ENCODE assay signal across 33 cellular contexts in the genomic region with DNA sequence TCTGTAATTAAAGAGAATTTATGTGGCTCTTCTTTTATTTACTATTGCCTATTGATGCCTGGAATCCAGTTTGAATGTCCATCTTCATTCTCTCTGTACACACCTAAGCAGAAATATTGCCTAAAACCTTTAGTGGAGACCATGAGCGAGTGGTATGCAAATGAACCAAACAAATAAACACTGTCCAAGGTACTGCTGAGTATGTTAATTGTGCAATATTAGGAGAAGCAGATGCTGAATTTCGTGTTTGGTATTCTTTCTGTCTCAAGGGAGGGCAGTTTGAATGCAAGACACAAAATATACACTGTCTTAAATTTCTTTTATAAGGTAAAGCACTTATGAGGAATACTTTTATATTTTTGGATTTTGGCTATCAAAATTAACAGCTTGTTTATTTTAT.
A peak's percentile ranks its signal among the peaks of the same experiment; 100 is the strongest.
DNase-seq lines count a peak whose midpoint lies in the region; ATAC-seq, FAIRE-seq and TF ChIP-seq lines count a peak whose summit lies in the region.
"Had no signal": no experiment of that assay in that cellular context is flagged by ENCODE, and none has a peak within 500 bp of the region (broad histone marks: within the 10 kb centered on the region; RNA-seq: fewer than 3 reads in every experiment).

No MANE protein-coding gene starts in this region.

- H3K4me1 ChIP-seq in HCT116 (ENCODE audit: control insufficient read depth in 1 of 2, insufficient read depth in 2 of 2, low read length in 2 of 2): no peaks in the 10 kb centered on the region
- H3K4me1 ChIP-seq: upper lobe of right lung had no signal

- no peaks in the 10 kb centered on the region for H3K36me3 ChIP-seq in HCT116 (ENCODE audit: control insufficient read depth in 1 of 2, insufficient read depth in 2 of 2, low read length in 2 of 2)
- no peaks in the 10 kb centered on the region for H3K36me3 ChIP-seq in bronchial epithelial cell (ENCODE audit: control insufficient read depth, insufficient read depth, low read length)
- H3K36me3 ChIP-seq: cardiac muscle cell, gastroesophageal sphincter, neutrophil, upper lobe of right lung had no signal

- POLR2A ChIA-PET in HCT116 (lab: Charles Lee): no interaction called here

- no peaks in the 10 kb centered on the region for H3K9me2 ChIP-seq in HCT116 (ENCODE audit: insufficient read depth)

- no peak overlapping the region for H2AFZ ChIP-seq in HCT116 (ENCODE audit: low read depth, low read length, poor library complexity, severe bottlenecking)
- H2AFZ ChIP-seq: hepatocyte, PC-9 had no signal

- H3K27ac ChIP-seq in HCT116 (ENCODE audit: low read depth, low read length): no peak overlapping the region
- H3K27ac ChIP-seq: cardiac muscle cell, coronary artery, gastroesophageal sphincter, hepatocyte, neutrophil, PC-9, upper lobe of right lung had no signal

- H3K79me2 ChIP-seq in HCT116 (ENCODE audit: insufficient read depth, low read length): no peaks in the 10 kb centered on the region
- H3K79me2 ChIP-seq: hepatocyte had no signal

- FAIRE-seq in D721Med (lab: Jason Lieb, UNC): peak; percentile 55
- FAIRE-seq in bronchial epithelial cell (lab: Jason Lieb, UNC): no peak
- FAIRE-seq: H54, K562 had no signal

- no peaks in the 10 kb centered on the region for H3K27me3 ChIP-seq in HCT116 (ENCODE audit: insufficient read depth, low read length)
- H3K27me3 ChIP-seq in bronchial epithelial cell (ENCODE audit: control insufficient read depth, insufficient read depth, low read length): no peaks in the 10 kb centered on the region
- H3K27me3 ChIP-seq: cardiac muscle cell, gastroesophageal sphincter, hepatocyte, neutrophil, upper lobe of right lung had no signal

- no peaks in the 10 kb centered on the region for H3K4me1 Mint-ChIP-seq in activated T-cell treated with anti-CD3 and anti-CD28 coated beads, Interleukin-2, amount 50 U/mL, for 24 hours (ENCODE audit: low read depth)
- H3K4me1 Mint-ChIP-seq: stimulated activated naive B cell treated with anti-CD40 and anti-IgM and Interleukin-4, amounts not matched to agents 10 μg/mL and 1 μg/mL and 100 μg/mL, for 72 hours; WTC11 had no signal

- no peak for ATAC-seq in HCT116
- ATAC-seq in GM18519 (IDR thresholded peaks at IDR 0.05; ENCODE audit: low FRiP score, unreplicated experiment): no peak
- ATAC-seq: esophagus mucosa; gastroesophageal sphincter; K562; left colon; stimulated activated naive B cell treated with anti-CD40 and anti-IgM and Interleukin-4, amounts not matched to agents 10 μg/mL and 1 μg/mL and 100 μg/mL, for 72 hours; upper lobe of right lung; WTC11 had no signal

- TF ChIP-seq CTCF in D721Med (IDR thresholded peaks at IDR 0.05; ENCODE audit: insufficient read depth, missing control alignments) (no peak), HCT116 (IDR thresholded peaks at IDR 0.05 in 2 of 3, conservative IDR thresholded peaks at IDR 0.05 in 1 of 3; ENCODE audit: borderline replicate concordance in 1 of 3, insufficient read depth in 1 of 3, low read depth in 2 of 3, low read length in 2 of 3) (no peak), bronchial epithelial cell (IDR thresholded peaks at IDR 0.05; ENCODE audit: insufficient read depth, low read length, severe bottlenecking) (no peak)

- no peak overlapping the region for H3K4me3 Mint-ChIP-seq in activated T-cell treated with anti-CD3 and anti-CD28 coated beads, Interleukin-2, amount 50 U/mL, for 24 hours
- H3K4me3 Mint-ChIP-seq: activated naive CD4-positive, alpha-beta T cell treated with anti-CD3 and anti-CD28 coated beads for 36 hours; activated T-helper 1 cell treated with anti-CD3 and anti-CD28 coated beads, Interleukin-12 subunit alpha, Interleukin-12 subunit beta, Interleukin-2, Interleukin-4 antibody, amounts not matched to agents 30 ng/mL and 10 ng/mL and 1 ng/mL, durations not matched to agents 14 hours and 24 hours and 36 hours; CD4-positive, alpha-beta T cell; stimulated activated naive B cell treated with anti-CD40 and anti-IgM and Interleukin-4, amounts not matched to agents 10 μg/mL and 1 μg/mL and 100 μg/mL, for 72 hours; WTC11 had no signal

- H3K9me3 ChIP-seq in HCT116 (ENCODE audit: control insufficient read depth in 1 of 2, insufficient read depth in 1 of 2, low read depth in 1 of 2, low read length in 2 of 2): no peaks in the 10 kb centered on the region
- H3K9me3 ChIP-seq: gastroesophageal sphincter, neutrophil, upper lobe of right lung had no signal

- H3K9me3 Mint-ChIP-seq in activated T-cell treated with anti-CD3 and anti-CD28 coated beads, Interleukin-2, amount 50 U/mL, for 24 hours: no peaks in the 10 kb centered on the region
- H3K9me3 Mint-ChIP-seq: activated naive CD4-positive, alpha-beta T cell treated with anti-CD3 and anti-CD28 coated beads for 36 hours; activated T-helper 1 cell treated with anti-CD3 and anti-CD28 coated beads, Interleukin-12 subunit alpha, Interleukin-12 subunit beta, Interleukin-2, Interleukin-4 antibody, amounts not matched to agents 30 ng/mL and 10 ng/mL and 1 ng/mL, durations not matched to agents 14 hours and 24 hours and 36 hours; CD4-positive, alpha-beta T cell had no signal

- CTCF ChIA-PET in HCT116 (lab: Charles Lee): no interaction called here

- H3K4me3 ChIP-seq in HCT116 (replicated peaks in 1 of 2; ENCODE audit: low read depth in 1 of 2, low read length in 2 of 2): no peak overlapping the region
- no peak overlapping the region for H3K4me3 ChIP-seq in bronchial epithelial cell (ENCODE audit: low read depth, low read length)
- H3K4me3 ChIP-seq: cardiac muscle cell, coronary artery, gastroesophageal sphincter, hepatocyte, K562, PC-9, upper lobe of right lung had no signal

- RAD21 ChIA-PET in HCT116 (lab: Charles Lee; ENCODE audit: low non-redundant PET in 1 of 2, low total read pairs in 2 of 2, uncharacterized antibody in 2 of 2, unreplicated experiment in 2 of 2): no interaction called here

- H3K36me3 Mint-ChIP-seq in activated T-cell treated with anti-CD3 and anti-CD28 coated beads, Interleukin-2, amount 50 U/mL, for 24 hours (ENCODE audit: low read depth): no peaks in the 10 kb centered on the region
- H3K36me3 Mint-ChIP-seq: stimulated activated naive B cell treated with anti-CD40 and anti-IgM and Interleukin-4, amounts not matched to agents 10 μg/mL and 1 μg/mL and 100 μg/mL, for 72 hours; WTC11 had no signal

- intact Hi-C loops in HCT116 (cut with micrococcal nuclease): no loop called here

- no peaks in the 10 kb centered on the region for H4K20me1 ChIP-seq in HCT116 (ENCODE audit: insufficient read depth)

- BruUV-seq in HCT116 (replicated peaks; lab: Mats Ljungman, UMichigan): no TSS peak

- DNase-seq in D721Med (ENCODE audit: insufficient read length, low spot score) (no peak), HCT116 (ENCODE audit: low read depth, low spot score) (no peak), bronchial epithelial cell (ENCODE audit: low read depth) (peak; percentile 18), myocyte (ENCODE audit: low read depth) (peak; percentile 9), NCI-H2081 treated with DMSO at 0.1 percent for 48 hours (lab: John Stamatoyannopoulos, UW) (no peak)
- DNase-seq in activated T-cell treated with anti-CD3 and anti-CD28 coated beads, Interleukin-2, amount 50 U/mL, for 24 hours: no peak
- DNase-seq: activated CD4-positive, alpha-beta T cell treated with anti-CD3 and anti-CD28 coated beads, Interleukin-2, amount 50 U/mL, for 4 hours; activated naive CD4-positive, alpha-beta T cell treated with anti-CD3 and anti-CD28 coated beads for 36 hours; AML-193; CD4-positive, alpha-beta T cell; EL; left colon; mesenchymal stem cell; NCI-H1436; NCI-H524; PC-9; SIG-M5; stimulated activated CD4-positive, alpha-beta T cell treated with anti-CD3 and anti-CD28 coated beads, Interleukin-15, amount 100 ng/mL, for 24 hours; stimulated activated naive B cell treated with anti-CD40 and anti-IgM and Interleukin-4, amounts not matched to agents 10 μg/mL and 1 μg/mL and 100 μg/mL, for 72 hours; T1000; upper lobe of right lung had no signal

- H3K27ac Mint-ChIP-seq in activated T-cell treated with anti-CD3 and anti-CD28 coated beads, Interleukin-2, amount 50 U/mL, for 24 hours: no peak overlapping the region
- H3K27ac Mint-ChIP-seq: activated naive CD4-positive, alpha-beta T cell treated with anti-CD3 and anti-CD28 coated beads for 36 hours; activated T-helper 1 cell treated with anti-CD3 and anti-CD28 coated beads, Interleukin-12 subunit alpha, Interleukin-12 subunit beta, Interleukin-2, Interleukin-4 antibody, amounts not matched to agents 30 ng/mL and 10 ng/mL and 1 ng/mL, durations not matched to agents 14 hours and 24 hours and 36 hours; CD4-positive, alpha-beta T cell; progenitor cell of endocrine pancreas; stimulated activated naive B cell treated with anti-CD40 and anti-IgM and Interleukin-4, amounts not matched to agents 10 μg/mL and 1 μg/mL and 100 μg/mL, for 72 hours; WTC11 had no signal

- TF ChIP-seq RAD21 in HCT116 (IDR thresholded peaks at IDR 0.05; ENCODE audit: low read depth): no peak

- H3K27me3 Mint-ChIP-seq in activated T-cell treated with anti-CD3 and anti-CD28 coated beads, Interleukin-2, amount 50 U/mL, for 24 hours: no peaks in the 10 kb centered on the region
- H3K27me3 Mint-ChIP-seq: CD4-positive, alpha-beta T cell; progenitor cell of endocrine pancreas; stimulated activated naive B cell treated with anti-CD40 and anti-IgM and Interleukin-4, amounts not matched to agents 10 μg/mL and 1 μg/mL and 100 μg/mL, for 72 hours had no signal

- no peak overlapping the region for H3K9ac ChIP-seq in HCT116 (ENCODE audit: low read length)

- no peak for TF ChIP-seq POLR2A in HCT116 (IDR thresholded peaks at IDR 0.05; ENCODE audit: borderline replicate concordance, extremely low read depth, insufficient read depth, insufficient read length)

- H3K4me2 ChIP-seq in HCT116 (ENCODE audit: low read length): no peak overlapping the region
- H3K4me2 ChIP-seq: hepatocyte, PC-9 had no signal

TF ChIP-seq in HCT116, 20 proteins besides CTCF, POLR2A, EP300 and RAD21 (continues in another document):
- TF ChIP-seq SP1 (IDR thresholded peaks at IDR 0.05; ENCODE audit: low read depth) (no peak), ELF1 (IDR thresholded peaks at IDR 0.05; ENCODE audit: borderline replicate concordance, low read depth) (no peak)

Comparison
In these comparisons a context has a peak if more than half of its experiments do, and no peak if none do; other contexts are left out.
1. DNase-seq: peak in bronchial epithelial cell (single experiment) and myocyte (single experiment); none in D721Med (single experiment), HCT116 (single experiment), NCI-H2081 treated with DMSO at 0.1 percent for 48 hours (single experiment) and activated T-cell treated with anti-CD3 and anti-CD28 coated beads, Interleukin-2, amount 50 U/mL, for 24 hours (single experiment).